In genomic region chr17:68906638-68907037, GRCh38 we compare ENCODE assay signal across 1 cellular context.
A peak's percentile ranks its signal among the peaks of the same experiment; 100 is the strongest.
TF ChIP-seq lines count a peak whose summit lies in the region.

No MANE protein-coding gene starts in this region.

TF ChIP-seq in HepG2, 621 proteins besides CTCF, POLR2A, EP300 and RAD21 (continued from another document):
- TF ChIP-seq CREB3 (CRISPR knock-in tag; IDR thresholded peaks at IDR 0.05) (0 out of 2 replicates have a peak, but pooled peaks have one; percentile 27), FOXK2 (IDR thresholded peaks at IDR 0.05) (no peak), ZMYM4 (CRISPR knock-in tag; IDR thresholded peaks at IDR 0.05) (no peak), ETV6 (CRISPR knock-in tag; conservative IDR thresholded peaks at IDR 0.05) (no peak), ZGPAT (CRISPR knock-in tag; IDR thresholded peaks at IDR 0.05) (no peak), ZNF205 (CRISPR knock-in tag; IDR thresholded peaks at IDR 0.05) (no peak), MIER3 (CRISPR knock-in tag; IDR thresholded peaks at IDR 0.05; ENCODE audit: borderline replicate concordance) (no peak), PHF5A (CRISPR knock-in tag; IDR thresholded peaks at IDR 0.05; ENCODE audit: low read depth, unreplicated experiment) (no peak), XRCC5 (optimal IDR thresholded peaks at IDR 0.05; ENCODE audit: low read length) (no peak), ZBTB25 (CRISPR knock-in tag; IDR thresholded peaks at IDR 0.05) (no peak), SAP130 (CRISPR knock-in tag; IDR thresholded peaks at IDR 0.05; ENCODE audit: low read depth) (no peak), ATF6 (CRISPR knock-in tag; conservative IDR thresholded peaks at IDR 0.05) (no peak), SRY (CRISPR knock-in tag; IDR thresholded peaks at IDR 0.05) (no peak), POGZ (CRISPR knock-in tag; IDR thresholded peaks at IDR 0.05) (no peak), STAG1 (CRISPR knock-in tag; IDR thresholded peaks at IDR 0.05) (peak; percentile 73), ZNF207 (IDR thresholded peaks at IDR 0.05; ENCODE audit: borderline replicate concordance) (no peak), MTF1 (CRISPR knock-in tag; IDR thresholded peaks at IDR 0.05) (no peak), CREM (IDR thresholded peaks at IDR 0.05) (peak; percentile 23; the same call in 1 of the 2 replicates), CREM (CRISPR knock-in tag; IDR thresholded peaks at IDR 0.05) (no peak), ZNF567 (CRISPR knock-in tag; IDR thresholded peaks at IDR 0.05; ENCODE audit: borderline replicate concordance) (no peak), SAFB2 (CRISPR knock-in tag; IDR thresholded peaks at IDR 0.05; ENCODE audit: borderline replicate concordance, low read depth) (no peak), MAF1 (CRISPR knock-in tag; IDR thresholded peaks at IDR 0.05; ENCODE audit: borderline replicate concordance) (no peak), MATR3 (CRISPR knock-in tag; IDR thresholded peaks at IDR 0.05) (no peak), PRDM10 (CRISPR knock-in tag; IDR thresholded peaks at IDR 0.05; ENCODE audit: low read depth) (no peak), BCL6 (CRISPR knock-in tag; IDR thresholded peaks at IDR 0.05) (no peak), PAWR (CRISPR knock-in tag; IDR thresholded peaks at IDR 0.05; ENCODE audit: borderline replicate concordance) (no peak), MLX (CRISPR knock-in tag; IDR thresholded peaks at IDR 0.05) (no peak), SMC3 (IDR thresholded peaks at IDR 0.05; ENCODE audit: low read length) (peak; percentile 37), ARID3A (IDR thresholded peaks at IDR 0.05; ENCODE audit: low read depth, low read length) (0 out of 2 replicates have a peak, but pooled peaks have one; percentile 34), ZNF18 (CRISPR knock-in tag; IDR thresholded peaks at IDR 0.05; ENCODE audit: insufficient replicate concordance) (no peak), MED1 (CRISPR knock-in tag; IDR thresholded peaks at IDR 0.05) (0 out of 2 replicates have a peak, but pooled peaks have one; percentile 16), ZNF737 (CRISPR knock-in tag; IDR thresholded peaks at IDR 0.05; ENCODE audit: borderline replicate concordance) (no peak), ATM (IDR thresholded peaks at IDR 0.05; ENCODE audit: borderline replicate concordance) (no peak), BATF2 (CRISPR knock-in tag; IDR thresholded peaks at IDR 0.05) (no peak), ZNF556 (CRISPR knock-in tag; IDR thresholded peaks at IDR 0.05; ENCODE audit: borderline replicate concordance) (no peak)
